In genomic region chr1:201506092-201506491, GRCh38 we compare ENCODE assay signal across 8 cellular contexts. TPM values are rescaled to one million over a fixed set of nuclear protein-coding genes. Genes with fewer than 3 reads are reported as not detected.
DNase-seq lines count a peak whose midpoint lies in the region.

No MANE protein-coding gene starts in this region.

- peak; percentile 33 for DNase-seq in RKO (ENCODE audit: low spot score)
- DNase-seq in NCI-H1105 (lab: John Stamatoyannopoulos, UW), result no peak
- DNase-seq in activated gamma-delta T cell (lab: John Stamatoyannopoulos, UW), result no peak
- no peak for DNase-seq in stimulated activated naive CD4-positive, alpha-beta T cell treated with Interleukin-2 at 50 U/mL for 16 hours (lab: John Stamatoyannopoulos, UW)
- DNase-seq in HuH-7.5 (ENCODE audit: low spot score), result no peak

- H3K4me1 ChIP-seq in ES-I3 (ENCODE audit: insufficient read depth, low read length), result peaks cover 45% of the 10 kb centered on the region
- peaks cover 9 to 19% of the 10 kb centered on the region in 2 donors for H3K4me1 ChIP-seq in esophagus (ENCODE audit: control insufficient read depth in 2 of 2, insufficient read depth in 2 of 2, low read length in 1 of 2)
- H3K4me1 ChIP-seq in rectal smooth muscle tissue (ENCODE audit: control insufficient read depth, insufficient read depth, low read length), result peaks cover 31% of the 10 kb centered on the region

- H3K27ac ChIP-seq in esophagus (ENCODE audit: low read depth in 2 of 2, low read length in 1 of 2), result peak overlapping the region; percentile 92 to 97
- H3K27ac ChIP-seq in rectal smooth muscle tissue (ENCODE audit: low read depth, low read length), result peak overlapping the region; percentile 99

- H3K4me3 ChIP-seq in esophagus (ENCODE audit: low read depth in 1 of 2, low read length in 2 of 2) (peak overlapping the region; percentile 86 to 91), rectal smooth muscle tissue (ENCODE audit: low read length) (peak overlapping the region; percentile 93)

- H3K9me3 ChIP-seq in ES-I3 (ENCODE audit: control insufficient read depth, insufficient read depth, low read length), result no peaks in the 10 kb centered on the region
- H3K9me3 ChIP-seq in esophagus (ENCODE audit: control insufficient read depth in 2 of 2, insufficient read depth in 1 of 2, low read depth in 1 of 2, low read length in 1 of 2), result no peaks in the 10 kb centered on the region

- H3K36me3 ChIP-seq in ES-I3 (ENCODE audit: insufficient read depth, low read length) (no peaks in the 10 kb centered on the region), esophagus (ENCODE audit: control insufficient read depth in 2 of 2, insufficient read depth in 2 of 2, low read length in 1 of 2) (no peaks in the 10 kb centered on the region), rectal smooth muscle tissue (ENCODE audit: control insufficient read depth, insufficient read depth, low read length) (peaks cover 6% of the 10 kb centered on the region)

- H3K9ac ChIP-seq in ES-I3 (ENCODE audit: low read depth, low read length) (peak overlapping the region; percentile 55; the same call in 1 of the 2 replicates), rectal smooth muscle tissue (ENCODE audit: low read length) (peak overlapping the region; percentile 96)

- WGBS in esophagus, 2 donors, result 19 to 32% methylated on average over 3 of the region's 3 CpGs

- no peaks in the 10 kb centered on the region for H3K27me3 ChIP-seq in esophagus (ENCODE audit: control insufficient read depth in 1 of 2, insufficient read depth in 2 of 2, low read length in 2 of 2)
- H3K27me3 ChIP-seq in rectal smooth muscle tissue (ENCODE audit: control insufficient read depth, insufficient read depth, low read length), result no peaks in the 10 kb centered on the region

RNA-seq across cellular contexts. Expression of gene CSRP1, which starts 0.8 kb away (rescaled TPM):
- 100 to 1,000 TPM; 174 to 333 TPM for polyA plus RNA-seq in esophagus

RNA-seq across cellular contexts. Expression of gene NAV1, which starts 32.8 kb away (rescaled TPM):
- polyA plus RNA-seq in esophagus, result 1 to 10 TPM; 3.9 to 4.6 TPM

RNA-seq across cellular contexts. Expression of gene PHLDA3, which starts 37.1 kb away (rescaled TPM):
- polyA plus RNA-seq in esophagus, result 10 to 100 TPM; 40.4 to 76.9 TPM
